9 cellular contexts compared by ENCODE assay signal in the genomic region with DNA sequence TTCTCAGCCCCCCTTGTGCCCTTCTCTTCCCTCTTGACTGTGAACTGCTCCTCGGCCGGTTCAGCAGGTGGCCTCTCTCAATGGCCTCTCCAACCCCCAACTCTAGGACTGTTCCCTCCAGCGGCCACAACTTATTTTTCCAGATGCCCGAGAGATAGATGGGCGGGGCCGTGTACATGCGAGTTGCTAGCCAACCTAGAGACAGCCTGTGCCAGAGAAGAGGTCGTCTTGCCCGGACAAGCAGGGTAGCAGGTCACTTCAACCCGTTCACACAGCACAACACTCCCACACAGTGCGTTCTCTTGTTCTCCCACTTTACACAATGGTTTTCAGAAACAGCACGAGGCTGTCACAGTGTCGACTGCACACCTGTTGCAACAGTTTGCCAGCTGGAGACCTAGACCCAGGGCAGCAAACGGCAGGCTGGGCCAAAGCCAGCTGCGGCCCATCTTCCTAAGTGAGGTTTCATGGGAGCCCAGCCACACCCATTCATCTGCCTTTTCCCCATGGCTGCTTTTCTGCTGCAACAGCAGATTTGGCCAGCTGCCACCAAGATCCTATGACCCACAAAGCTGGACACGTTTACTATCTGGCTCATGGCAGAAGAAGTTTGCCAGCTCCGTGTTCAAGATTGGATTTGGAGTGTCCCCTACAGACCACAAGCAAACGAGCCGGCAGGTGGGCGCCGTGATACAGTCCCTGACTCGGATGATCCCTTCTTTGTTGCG. TPM values are rescaled to one million over a fixed set of nuclear protein-coding genes. Genes with fewer than 3 reads are reported as not detected.
DNase-seq lines count a peak whose midpoint lies in the region; ATAC-seq and TF ChIP-seq lines count a peak whose summit lies in the region.
"Had no signal": no experiment of that assay in that cellular context is flagged by ENCODE, and none has a peak within 500 bp of the region (broad histone marks: within the 10 kb centered on the region; RNA-seq: fewer than 3 reads in every experiment).

No MANE protein-coding gene starts in this region.

- intact Hi-C loops in spleen (cut with DNase I; ENCODE audit: low total_unique reads), result no loop called here
- intact Hi-C loops in activated CD4-positive, alpha-beta T cell treated with anti-CD3 and anti-CD28 coated beads for 36 hours (cut with DNase I, micrococcal nuclease), result no loop called here
- intact Hi-C loops in activated CD4-positive, alpha-beta T cell treated with anti-CD3 and anti-CD28 coated beads, Interleukin-2, amount 10 ng/mL, durations not matched to agents 24 days and 14 days (cut with micrococcal nuclease), result no loop called here

- H3K9me3 Mint-ChIP-seq in activated CD4-positive, alpha-beta T cell treated with anti-CD3 and anti-CD28 coated beads for 36 hours (ENCODE audit: low read depth), result peaks cover 6% of the 10 kb centered on the region
- peaks cover 11% of the 10 kb centered on the region for H3K9me3 Mint-ChIP-seq in activated CD4-positive, alpha-beta T cell treated with anti-CD3 and anti-CD28 coated beads, Interleukin-2, amount 10 ng/mL, durations not matched to agents 24 days and 14 days

- H3K4me3 ChIP-seq in HEK293 (ENCODE audit: low read depth, low read length) (no peak overlapping the region), spleen (no peak overlapping the region)

- 69 to 81% (median 77%) methylated on average over 22 to 23 of the region's 23 CpGs for WGBS in spleen, 5 donors

- peaks cover 28% of the 10 kb centered on the region for H3K27me3 ChIP-seq in foreskin keratinocyte
- H3K27me3 ChIP-seq in spleen (replicated peaks in 1 of 7), result peaks cover 0 to 47% (median 3%) of the 10 kb centered on the region in 7 donors

- no peak overlapping the region for H3K27ac ChIP-seq in HEK293 (ENCODE audit: extremely low read depth, low read depth, low read length)
- H3K27ac ChIP-seq in foreskin keratinocyte, result no peak overlapping the region
- no peak overlapping the region for H3K27ac ChIP-seq in spleen

- TF ChIP-seq POLR2A in spleen (IDR thresholded peaks at IDR 0.05), result no peak

- H3K36me3 ChIP-seq in HEK293 (ENCODE audit: control insufficient read depth in 2 of 2, insufficient read depth in 1 of 2, low read length in 2 of 2) (no peaks in the 10 kb centered on the region), spleen (no peaks in the 10 kb centered on the region)

- POLR2A ChIA-PET in HEK293 (lab: Yijun Ruan, JAX), result no interaction called here
- POLR2A ChIA-PET in activated CD4-positive, alpha-beta T cell treated with anti-CD3 and anti-CD28 coated beads for 36 hours (lab: Charles Lee), result no interaction called here

- no peak overlapping the region for H3K27ac Mint-ChIP-seq in activated CD4-positive, alpha-beta T cell treated with anti-CD3 and anti-CD28 coated beads for 36 hours
- no peak overlapping the region for H3K27ac Mint-ChIP-seq in activated CD4-positive, alpha-beta T cell treated with anti-CD3 and anti-CD28 coated beads, Interleukin-2, amount 10 ng/mL, durations not matched to agents 24 days and 14 days

- H3K9me3 ChIP-seq in HEK293 (ENCODE audit: control insufficient read depth, insufficient read depth, low read depth, low read length) (no peaks in the 10 kb centered on the region), spleen (peaks cover 0 to 26% (median 20%) of the 10 kb centered on the region in 8 donors)

- CTCF ChIA-PET in HEK293 (lab: Yijun Ruan, JAX), result interaction anchor here (2.6 to 5.0 kb wide), 2 partner anchors 13 to 46 kb away, joined by 9 to 27 read pairs; no protein-coding TSS in a partner anchor
- CTCF ChIA-PET in activated CD4-positive, alpha-beta T cell treated with anti-CD3 and anti-CD28 coated beads for 36 hours (lab: Charles Lee), result interaction anchor here (1.0 to 3.7 kb wide), 4 partner anchors 10 to 49 kb away, joined by 3 to 17 read pairs (median 4); no protein-coding TSS in a partner anchor

- peak; percentile 42 for ATAC-seq in foreskin keratinocyte
- no peak for ATAC-seq in activated CD4-positive, alpha-beta T cell treated with anti-CD3 and anti-CD28 coated beads for 36 hours
- ATAC-seq in GM19455 (IDR thresholded peaks at IDR 0.05; ENCODE audit: unreplicated experiment), result no peak

- TF ChIP-seq CTCF in HEK293 (tag by site-specific recombination; IDR thresholded peaks at IDR 0.05) (no peak), foreskin keratinocyte (conservative IDR thresholded peaks at IDR 0.05) (no peak), spleen (IDR thresholded peaks at IDR 0.05 in 8 of 11, conservative IDR thresholded peaks at IDR 0.05 in 3 of 11) (no peak)

- peaks cover 6% of the 10 kb centered on the region for H3K36me3 Mint-ChIP-seq in activated CD4-positive, alpha-beta T cell treated with anti-CD3 and anti-CD28 coated beads for 36 hours (ENCODE audit: low read depth)
- H3K36me3 Mint-ChIP-seq in activated CD4-positive, alpha-beta T cell treated with anti-CD3 and anti-CD28 coated beads, Interleukin-2, amount 10 ng/mL, durations not matched to agents 24 days and 14 days (ENCODE audit: low read depth), result peaks cover 2% of the 10 kb centered on the region

- no peak overlapping the region for H3K4me3 Mint-ChIP-seq in activated CD4-positive, alpha-beta T cell treated with anti-CD3 and anti-CD28 coated beads for 36 hours
- no peak overlapping the region for H3K4me3 Mint-ChIP-seq in activated CD4-positive, alpha-beta T cell treated with anti-CD3 and anti-CD28 coated beads, Interleukin-2, amount 10 ng/mL, durations not matched to agents 24 days and 14 days

- DNase-seq in OCI-M1 (lab: John Stamatoyannopoulos, UW), result peak; percentile 11
- peak; percentile 8 to 36 for DNase-seq in foreskin keratinocyte
- DNase-seq in spleen, result peak; percentile 46
- DNase-seq in activated CD4-positive, alpha-beta T cell treated with anti-CD3 and anti-CD28 coated beads for 36 hours, result no peak
- no peak for DNase-seq in activated CD4-positive, alpha-beta T cell treated with anti-CD3 and anti-CD28 coated beads, Interleukin-2, amount 10 ng/mL, durations not matched to agents 24 days and 14 days
- DNase-seq in SKM-1 treated with dmso at 0.1 percent for 144 hours (lab: John Stamatoyannopoulos, UW; ENCODE audit: unreplicated experiment), result no peak
- DNase-seq: activated CD4-positive, alpha-beta T cell treated with anti-CD3 and anti-CD28 coated beads for 4 hours had no signal

- peaks cover 13% of the 10 kb centered on the region for H3K4me1 Mint-ChIP-seq in activated CD4-positive, alpha-beta T cell treated with anti-CD3 and anti-CD28 coated beads for 36 hours
- H3K4me1 Mint-ChIP-seq in activated CD4-positive, alpha-beta T cell treated with anti-CD3 and anti-CD28 coated beads, Interleukin-2, amount 10 ng/mL, durations not matched to agents 24 days and 14 days, result peaks cover 11% of the 10 kb centered on the region

- H3K27me3 Mint-ChIP-seq in activated CD4-positive, alpha-beta T cell treated with anti-CD3 and anti-CD28 coated beads for 36 hours, result peaks cover 9% of the 10 kb centered on the region
- H3K27me3 Mint-ChIP-seq in activated CD4-positive, alpha-beta T cell treated with anti-CD3 and anti-CD28 coated beads, Interleukin-2, amount 10 ng/mL, durations not matched to agents 24 days and 14 days, result peaks cover 24% of the 10 kb centered on the region

- no peaks in the 10 kb centered on the region for H3K4me1 ChIP-seq in HEK293 (ENCODE audit: control insufficient read depth, insufficient read depth, low read length)
- no peaks in the 10 kb centered on the region for H3K4me1 ChIP-seq in foreskin keratinocyte
- H3K4me1 ChIP-seq in spleen, result no peaks in the 10 kb centered on the region

TF ChIP-seq in HEK293, 187 proteins besides CTCF, POLR2A, EP300 and RAD21:
- 0 out of 2 replicates have a peak, but pooled peaks have one; percentile 30 for TF ChIP-seq SCRT2 (tag by site-specific recombination; IDR thresholded peaks at IDR 0.05)
- TF ChIP-seq, protein P1, sequence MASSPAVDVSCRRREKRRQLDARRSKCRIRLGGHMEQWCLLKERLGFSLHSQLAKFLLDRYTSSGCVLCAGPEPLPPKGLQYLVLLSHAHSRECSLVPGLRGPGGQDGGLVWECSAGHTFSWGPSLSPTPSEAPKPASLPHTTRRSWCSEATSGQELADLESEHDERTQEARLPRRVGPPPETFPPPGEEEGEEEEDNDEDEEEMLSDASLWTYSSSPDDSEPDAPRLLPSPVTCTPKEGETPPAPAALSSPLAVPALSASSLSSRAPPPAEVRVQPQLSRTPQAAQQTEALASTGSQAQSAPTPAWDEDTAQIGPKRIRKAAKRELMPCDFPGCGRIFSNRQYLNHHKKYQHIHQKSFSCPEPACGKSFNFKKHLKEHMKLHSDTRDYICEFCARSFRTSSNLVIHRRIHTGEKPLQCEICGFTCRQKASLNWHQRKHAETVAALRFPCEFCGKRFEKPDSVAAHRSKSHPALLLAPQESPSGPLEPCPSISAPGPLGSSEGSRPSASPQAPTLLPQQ (tag by site-specific recombination; IDR thresholded peaks at IDR 0.05), result no peak

RNA-seq across cellular contexts. Expression of a gene that starts 7.3 kb away (rescaled TPM):
- total RNA-seq in foreskin keratinocyte, result not detected in 2 replicates
- not detected in 2 replicates for polyA plus RNA-seq in foreskin keratinocyte
- total RNA-seq in spleen, result not detected
- not detected for polyA plus RNA-seq in spleen
- not detected for total RNA-seq in activated CD4-positive, alpha-beta T cell treated with anti-CD3 and anti-CD28 coated beads for 36 hours
- not detected in 2 replicates for total RNA-seq in activated CD4-positive, alpha-beta T cell treated with anti-CD3 and anti-CD28 coated beads, Interleukin-2, amount 10 ng/mL, durations not matched to agents 24 days and 14 days

RNA-seq across cellular contexts. Expression of a gene that starts 31.5 kb away (rescaled TPM):
- total RNA-seq in foreskin keratinocyte (0.75 and 1.8 TPM in 2 replicates), spleen (1 to 10 TPM in 3 of 7 donors, under 1 TPM in 1, not detected in 3; 0.46 to 2.2 (median 1.3) TPM)
- polyA plus RNA-seq in foreskin keratinocyte (1.2 and 2.1 TPM in 2 replicates), spleen (under 1 TPM; 0.24 to 0.67 (median 0.57) TPM)
- total RNA-seq in activated CD4-positive, alpha-beta T cell treated with anti-CD3 and anti-CD28 coated beads for 36 hours, result under 1 TPM; 0.18 to 0.30 TPM
- total RNA-seq in activated CD4-positive, alpha-beta T cell treated with anti-CD3 and anti-CD28 coated beads, Interleukin-2, amount 10 ng/mL, durations not matched to agents 24 days and 14 days, result 0.26 TPM in 1 of 2 replicates, not detected in the other

Comparison
In these comparisons a context has a peak if more than half of its experiments do, and no peak if none do; other contexts are left out.
1. DNase-seq: peak in OCI-M1 (single experiment), foreskin keratinocyte (2 of 2) and spleen (single experiment); none in activated CD4-positive, alpha-beta T cell treated with anti-CD3 and anti-CD28 coated beads for 36 hours (single experiment), activated CD4-positive, alpha-beta T cell treated with anti-CD3 and anti-CD28 coated beads, Interleukin-2, amount 10 ng/mL, durations not matched to agents 24 days and 14 days (single experiment) and SKM-1 treated with dmso at 0.1 percent for 144 hours (single experiment).